11 cellular contexts compared by ENCODE assay signal in the genomic region with DNA sequence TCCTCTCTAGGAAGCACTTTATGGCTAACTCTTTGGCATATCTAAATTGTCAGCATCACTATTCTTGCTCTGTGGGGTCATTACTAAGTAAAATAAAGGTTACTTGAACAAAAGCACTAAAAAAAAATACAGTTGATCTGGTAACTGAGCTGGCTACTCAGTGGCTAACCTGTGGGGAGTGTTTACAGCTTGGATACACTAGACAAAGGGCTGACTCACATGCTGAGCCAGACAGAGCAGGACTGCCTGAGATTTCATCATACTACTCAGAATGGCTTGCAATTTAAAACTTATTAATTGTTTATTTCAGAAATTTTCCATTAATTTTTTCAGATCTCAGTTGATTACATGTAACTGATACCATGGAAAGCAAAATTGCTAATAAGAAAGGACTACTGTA.
DNase-seq lines count a peak whose midpoint lies in the region; TF ChIP-seq lines count a peak whose summit lies in the region.
"Had no signal": no experiment of that assay in that cellular context is flagged by ENCODE, and none has a peak within 500 bp of the region (broad histone marks: within the 10 kb centered on the region; RNA-seq: fewer than 3 reads in every experiment).

No MANE protein-coding gene starts in this region.

- peak; percentile 66 for DNase-seq in A172 (ENCODE audit: low spot score)
- peak; percentile 38 for DNase-seq in HK-2 (ENCODE audit: unreplicated experiment)
- peak; percentile 64 for DNase-seq in SW480 (ENCODE audit: low spot score)
- DNase-seq in glutamatergic neuron = no peak
- no peak for DNase-seq in HFFc6
- no peak for DNase-seq in activated CD4-positive, alpha-beta T cell treated with anti-CD3 and anti-CD28 coated beads, Interleukin-2, amount 10 ng/mL, durations not matched to agents 7 days and 5 days
- DNase-seq in activated CD4-positive, alpha-beta T cell treated with anti-CD3 and anti-CD28 coated beads, Interleukin-2, amount 50 U/mL, for 48 hours = no peak
- DNase-seq in stimulated activated CD4-positive, alpha-beta T cell treated with anti-CD3 and anti-CD28 coated beads, Interleukin-2, amount 100 ng/mL, for 24 hours = no peak
- DNase-seq: SHP77, sigmoid colon had no signal

- CTCF ChIA-PET in activated CD4-positive, alpha-beta T cell treated with anti-CD3 and anti-CD28 coated beads, Interleukin-2, amount 10 ng/mL, durations not matched to agents 7 days and 5 days (lab: Charles Lee) = no interaction called here

- H3K27ac Mint-ChIP-seq in glutamatergic neuron (ENCODE audit: unreplicated experiment) = peak overlapping the region; percentile 93
- no peak overlapping the region for H3K27ac Mint-ChIP-seq in HFFc6
- no peak overlapping the region for H3K27ac Mint-ChIP-seq in activated CD4-positive, alpha-beta T cell treated with anti-CD3 and anti-CD28 coated beads, Interleukin-2, amount 10 ng/mL, durations not matched to agents 7 days and 5 days
- H3K27ac Mint-ChIP-seq: stimulated activated naive CD8-positive, alpha-beta T cell treated with anti-CD3 and anti-CD28 coated beads, Interleukin-15, Interleukin-2, amounts not matched to agents 100 ng/mL and 50 ng/mL, for 24 hours had no signal

- TF ChIP-seq CTCF in glutamatergic neuron (IDR thresholded peaks at IDR 0.05; ENCODE audit: partially characterized antibody, unreplicated experiment) (no peak), HFFc6 (IDR thresholded peaks at IDR 0.05) (no peak)

- H3K9me3 Mint-ChIP-seq in glutamatergic neuron (ENCODE audit: unreplicated experiment) (no peaks in the 10 kb centered on the region), HFFc6 (peaks cover 10% of the 10 kb centered on the region)
- H3K9me3 Mint-ChIP-seq in activated CD4-positive, alpha-beta T cell treated with anti-CD3 and anti-CD28 coated beads, Interleukin-2, amount 10 ng/mL, durations not matched to agents 7 days and 5 days = no peaks in the 10 kb centered on the region
- H3K9me3 Mint-ChIP-seq: stimulated activated naive CD8-positive, alpha-beta T cell treated with anti-CD3 and anti-CD28 coated beads, Interleukin-15, Interleukin-2, amounts not matched to agents 100 ng/mL and 50 ng/mL, for 24 hours had no signal

- H3K36me3 Mint-ChIP-seq in glutamatergic neuron (ENCODE audit: unreplicated experiment) (peaks cover 6% of the 10 kb centered on the region), HFFc6 (ENCODE audit: low read depth) (no peaks in the 10 kb centered on the region)
- H3K36me3 Mint-ChIP-seq in activated CD4-positive, alpha-beta T cell treated with anti-CD3 and anti-CD28 coated beads, Interleukin-2, amount 10 ng/mL, durations not matched to agents 7 days and 5 days (ENCODE audit: low read depth) = no peaks in the 10 kb centered on the region

- H3K4me1 Mint-ChIP-seq in glutamatergic neuron (ENCODE audit: low read depth, unreplicated experiment) (peaks cover 21% of the 10 kb centered on the region), HFFc6 (ENCODE audit: low read depth) (no peaks in the 10 kb centered on the region)
- H3K4me1 Mint-ChIP-seq in activated CD4-positive, alpha-beta T cell treated with anti-CD3 and anti-CD28 coated beads, Interleukin-2, amount 10 ng/mL, durations not matched to agents 7 days and 5 days = no peaks in the 10 kb centered on the region

- H3K27me3 Mint-ChIP-seq in glutamatergic neuron (ENCODE audit: unreplicated experiment) (no peaks in the 10 kb centered on the region), HFFc6 (ENCODE audit: insufficient read depth) (no peaks in the 10 kb centered on the region)
- H3K27me3 Mint-ChIP-seq in activated CD4-positive, alpha-beta T cell treated with anti-CD3 and anti-CD28 coated beads, Interleukin-2, amount 10 ng/mL, durations not matched to agents 7 days and 5 days = no peaks in the 10 kb centered on the region
- H3K27me3 Mint-ChIP-seq: stimulated activated naive CD8-positive, alpha-beta T cell treated with anti-CD3 and anti-CD28 coated beads, Interleukin-15, Interleukin-2, amounts not matched to agents 100 ng/mL and 50 ng/mL, for 24 hours had no signal

- POLR2A ChIA-PET in activated CD4-positive, alpha-beta T cell treated with anti-CD3 and anti-CD28 coated beads, Interleukin-2, amount 10 ng/mL, durations not matched to agents 7 days and 5 days (lab: Charles Lee) = no interaction called here

- H3K4me3 Mint-ChIP-seq in glutamatergic neuron (ENCODE audit: unreplicated experiment) = no peak overlapping the region
- no peak overlapping the region for H3K4me3 Mint-ChIP-seq in HFFc6
- H3K4me3 Mint-ChIP-seq in activated CD4-positive, alpha-beta T cell treated with anti-CD3 and anti-CD28 coated beads, Interleukin-2, amount 10 ng/mL, durations not matched to agents 7 days and 5 days = no peak overlapping the region
- H3K4me3 Mint-ChIP-seq: stimulated activated naive CD8-positive, alpha-beta T cell treated with anti-CD3 and anti-CD28 coated beads, Interleukin-15, Interleukin-2, amounts not matched to agents 100 ng/mL and 50 ng/mL, for 24 hours had no signal

Comparison
In these comparisons a context has a peak if more than half of its experiments do, and no peak if none do; other contexts are left out.
1. DNase-seq: peak in A172 (single experiment), HK-2 (single experiment) and SW480 (single experiment); none in glutamatergic neuron (single experiment), HFFc6 (single experiment), activated CD4-positive, alpha-beta T cell treated with anti-CD3 and anti-CD28 coated beads, Interleukin-2, amount 10 ng/mL, durations not matched to agents 7 days and 5 days (single experiment), activated CD4-positive, alpha-beta T cell treated with anti-CD3 and anti-CD28 coated beads, Interleukin-2, amount 50 U/mL, for 48 hours (0 of 2) and stimulated activated CD4-positive, alpha-beta T cell treated with anti-CD3 and anti-CD28 coated beads, Interleukin-2, amount 100 ng/mL, for 24 hours (0 of 2).